13 cellular contexts compared by ENCODE assay signal in the genomic region with DNA sequence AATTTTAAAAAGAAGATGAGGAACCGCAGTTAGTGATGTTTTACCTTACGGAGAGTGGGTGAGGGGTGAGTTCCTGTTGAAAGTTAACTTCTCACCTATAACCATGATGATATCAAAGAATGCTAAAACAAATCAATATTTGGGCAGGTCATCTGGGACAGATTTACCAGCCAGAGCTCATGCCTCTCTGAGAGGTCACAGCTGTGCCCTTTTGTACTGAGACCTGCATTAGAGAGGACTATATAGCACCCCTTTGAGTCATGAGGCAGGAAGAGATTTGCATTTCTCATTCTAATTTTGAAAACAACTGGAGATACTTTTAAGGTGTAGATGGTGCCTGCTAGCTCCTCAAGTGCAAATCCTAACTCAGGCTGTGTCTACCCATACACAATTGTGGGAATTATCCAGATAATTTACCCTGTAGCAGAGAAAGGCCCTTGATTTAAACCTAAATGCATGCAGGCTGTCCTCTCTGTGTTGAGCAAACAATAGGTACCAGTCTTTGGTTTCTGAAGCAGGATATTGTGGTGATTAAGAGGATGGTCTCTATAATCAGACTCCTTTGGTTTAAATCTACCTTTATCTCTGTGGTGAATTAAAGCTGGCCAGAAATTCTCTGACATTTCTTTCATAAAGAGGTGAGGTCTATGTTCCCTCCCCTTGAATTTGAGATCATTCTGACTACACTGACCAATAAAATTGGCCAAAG. TPM values are rescaled to one million over a fixed set of nuclear protein-coding genes. Genes with fewer than 3 reads are reported as not detected.
DNase-seq lines count a peak whose midpoint lies in the region; ATAC-seq, FAIRE-seq and TF ChIP-seq lines count a peak whose summit lies in the region.
"Had no signal": no experiment of that assay in that cellular context is flagged by ENCODE, and none has a peak within 500 bp of the region (broad histone marks: within the 10 kb centered on the region; RNA-seq: fewer than 3 reads in every experiment).

No MANE protein-coding gene starts in this region.

- H3K27me3 ChIP-seq in GM12878 (replicated peaks in 1 of 2; ENCODE audit: control insufficient read depth in 2 of 2, insufficient read depth in 2 of 2, low read length in 1 of 2) = no peaks in the 10 kb centered on the region
- H3K27me3 ChIP-seq: SJCRH30 had no signal

- H3K36me3 Mint-ChIP-seq in activated CD4-positive, alpha-beta T cell treated with anti-CD3 and anti-CD28 coated beads for 36 hours (ENCODE audit: low read depth) = no peaks in the 10 kb centered on the region
- H3K36me3 Mint-ChIP-seq in activated naive CD4-positive, alpha-beta T cell treated with anti-CD3 and anti-CD28 coated beads for 36 hours (ENCODE audit: low read depth) = no peaks in the 10 kb centered on the region

- no peak overlapping the region for H3K9ac ChIP-seq in GM12878 (ENCODE audit: control insufficient read depth, insufficient read depth, low read length)
- H3K9ac ChIP-seq: parathyroid adenoma had no signal

- no peak for TF ChIP-seq EP300 in GM12878 (IDR thresholded peaks at IDR 0.05; ENCODE audit: borderline replicate concordance in 1 of 2, control insufficient read depth in 1 of 2, low read depth in 2 of 2, low read length in 2 of 2)

- intact Hi-C loops in GM12878 (cut with micrococcal nuclease; ENCODE audit: unreplicated experiment) = no loop called here
- intact Hi-C loops in activated CD4-positive, alpha-beta T cell treated with anti-CD3 and anti-CD28 coated beads for 36 hours (cut with DNase I, micrococcal nuclease) = no loop called here
- intact Hi-C loops in activated naive CD4-positive, alpha-beta T cell treated with anti-CD3 and anti-CD28 coated beads for 36 hours (cut with micrococcal nuclease) = no loop called here

- H3K9me3 ChIP-seq in GM12878 (replicated peaks; ENCODE audit: control insufficient read depth, insufficient read depth, low read length) = no peaks in the 10 kb centered on the region
- H3K9me3 ChIP-seq: SJCRH30 had no signal

- POLR2A ChIA-PET in GM12878 (lab: Charles Lee) = interaction anchor here (1.0 kb wide), 1 partner anchor 17 kb away, joined by 6 read pairs; no protein-coding TSS in a partner anchor
- POLR2A ChIA-PET in activated CD4-positive, alpha-beta T cell treated with anti-CD3 and anti-CD28 coated beads for 36 hours (lab: Charles Lee) = no interaction called here

- no peak overlapping the region for H3K27ac Mint-ChIP-seq in activated CD4-positive, alpha-beta T cell treated with anti-CD3 and anti-CD28 coated beads for 36 hours
- no peak overlapping the region for H3K27ac Mint-ChIP-seq in activated naive CD4-positive, alpha-beta T cell treated with anti-CD3 and anti-CD28 coated beads for 36 hours

- 88% methylated on average over 2 of the region's 2 CpGs for WGBS in GM12878 (ENCODE audit: insufficient coverage, insufficient replicate concordance, low lambda C conversion rate, missing lambda C conversion rate)

- no peak overlapping the region for H3K4me3 Mint-ChIP-seq in activated CD4-positive, alpha-beta T cell treated with anti-CD3 and anti-CD28 coated beads for 36 hours
- no peak overlapping the region for H3K4me3 Mint-ChIP-seq in activated naive CD4-positive, alpha-beta T cell treated with anti-CD3 and anti-CD28 coated beads for 36 hours

- no peaks in the 10 kb centered on the region for H3K9me3 Mint-ChIP-seq in activated CD4-positive, alpha-beta T cell treated with anti-CD3 and anti-CD28 coated beads for 36 hours (ENCODE audit: low read depth)
- H3K9me3 Mint-ChIP-seq in activated naive CD4-positive, alpha-beta T cell treated with anti-CD3 and anti-CD28 coated beads for 36 hours = no peaks in the 10 kb centered on the region

- H3K27ac ChIP-seq in GM12878 (ENCODE audit: control insufficient read depth, insufficient read depth) = no peak overlapping the region
- H3K27ac ChIP-seq: parathyroid adenoma, SJCRH30 had no signal

- peak overlapping the region; percentile 49; the same call in 1 of the 2 replicates for H3K4me2 ChIP-seq in GM12878 (ENCODE audit: control insufficient read depth, insufficient read depth)

- no TSS peak for BruUV-seq in GM12878 (replicated peaks; lab: Mats Ljungman, UMichigan)

- no peaks in the 10 kb centered on the region for H4K20me1 ChIP-seq in GM12878 (ENCODE audit: control insufficient read depth, insufficient read depth)

- TF ChIP-seq RAD21 in GM12878 (IDR thresholded peaks at IDR 0.05; ENCODE audit: insufficient read depth, low read depth, low read length) = no peak

- ATAC-seq in GM21381 (IDR thresholded peaks at IDR 0.05; ENCODE audit: unreplicated experiment) (peak; percentile 88), HG03064 (IDR thresholded peaks at IDR 0.05; ENCODE audit: low read depth, unreplicated experiment) (peak; percentile 95), GM12878 (peak; percentile 89)
- ATAC-seq in activated CD4-positive, alpha-beta T cell treated with anti-CD3 and anti-CD28 coated beads for 36 hours = no peak

- H2AFZ ChIP-seq in GM12878 (ENCODE audit: control insufficient read depth, low read depth, low read length) = peak overlapping the region; percentile 3
- H2AFZ ChIP-seq: parathyroid adenoma had no signal

- no peak overlapping the region; the same call in 1 of the 2 replicates for H3K4me3 ChIP-seq in GM12878
- H3K4me3 ChIP-seq: SJCRH30 had no signal

- H3K36me3 ChIP-seq in GM12878 (ENCODE audit: control insufficient read depth in 2 of 2, insufficient read depth in 2 of 2, low read length in 1 of 2) = no peaks in the 10 kb centered on the region
- H3K36me3 ChIP-seq: SJCRH30 had no signal

- peaks cover 6% of the 10 kb centered on the region; the same call in 1 of the 2 replicates for H3K4me1 ChIP-seq in GM12878 (ENCODE audit: control insufficient read depth, insufficient read depth, low read length)
- H3K4me1 ChIP-seq: parathyroid adenoma had no signal

- FAIRE-seq in GM12878 (lab: Jason Lieb, UNC) = no peak
- FAIRE-seq: GM12891 had no signal

- CTCF ChIA-PET in GM12878 (lab: Yijun Ruan, JAX) = interaction anchor here (0.6 to 5.8 kb wide), 3 partner anchors 11 to 411 kb away, joined by 3 to 31 read pairs (median 3); no protein-coding TSS in a partner anchor
- CTCF ChIA-PET in activated CD4-positive, alpha-beta T cell treated with anti-CD3 and anti-CD28 coated beads for 36 hours (lab: Charles Lee) = interaction anchor here (0.7 to 1.6 kb wide), 2 partner anchors 10 to 14 kb away, joined by 3 to 4 read pairs; no protein-coding TSS in a partner anchor
- CTCF ChIA-PET in activated naive CD4-positive, alpha-beta T cell treated with anti-CD3 and anti-CD28 coated beads for 36 hours (lab: Charles Lee) = no interaction called here

- SMC1A ChIA-PET in GM12878 (lab: Charles Lee; ENCODE audit: uncharacterized antibody, unreplicated experiment) = interaction anchor here (0.8 to 4.4 kb wide), 3 partner anchors 11 to 74 kb away, joined by 3 to 19 read pairs (median 3); no protein-coding TSS in a partner anchor

- no peaks in the 10 kb centered on the region for H3K4me1 Mint-ChIP-seq in activated CD4-positive, alpha-beta T cell treated with anti-CD3 and anti-CD28 coated beads for 36 hours
- no peaks in the 10 kb centered on the region for H3K4me1 Mint-ChIP-seq in activated naive CD4-positive, alpha-beta T cell treated with anti-CD3 and anti-CD28 coated beads for 36 hours (ENCODE audit: low read depth)

- DNase-seq in GM13977 (ENCODE audit: low spot score) (peak; percentile 48), GM12878 (ENCODE audit: low read depth, low spot score) (peak; percentile 51), H4 (ENCODE audit: low spot score) (no peak), cerebellum (ENCODE audit: low spot score) (no peak)
- no peak for DNase-seq in activated CD4-positive, alpha-beta T cell treated with anti-CD3 and anti-CD28 coated beads for 36 hours
- DNase-seq in activated naive CD4-positive, alpha-beta T cell treated with anti-CD3 and anti-CD28 coated beads for 36 hours = no peak
- DNase-seq: activated CD8-positive, alpha-beta memory T cell treated with anti-CD3 and anti-CD28 coated beads for 24 hours; caudate nucleus; SJCRH30 had no signal

- in situ Hi-C loops in GM13977 (cut with MboI; ENCODE audit: low pct_unique_long_range_greater_than_20kb, low sequenced_read_pairs, unreplicated experiment) = no loop called here
- in situ Hi-C loops in GM12878 (cut with MboI) = no loop called here

- TF ChIP-seq CTCF in GM13977 (IDR thresholded peaks at IDR 0.05; ENCODE audit: extremely low read depth, insufficient read depth, missing control alignments) (no peak), GM12878 (IDR thresholded peaks at IDR 0.05 in 2 of 3, conservative IDR thresholded peaks at IDR 0.05 in 1 of 3; ENCODE audit: control insufficient read depth in 2 of 3, extremely low read depth in 1 of 3, insufficient read depth in 1 of 3, low read depth in 3 of 3, low read length in 3 of 3) (no peak)

- no peaks in the 10 kb centered on the region for H3K27me3 Mint-ChIP-seq in activated CD4-positive, alpha-beta T cell treated with anti-CD3 and anti-CD28 coated beads for 36 hours
- H3K27me3 Mint-ChIP-seq in activated naive CD4-positive, alpha-beta T cell treated with anti-CD3 and anti-CD28 coated beads for 36 hours (ENCODE audit: low read depth) = peaks cover 5% of the 10 kb centered on the region

- no peak for TF ChIP-seq POLR2A in GM12878 (IDR thresholded peaks at IDR 0.05; ENCODE audit: low read depth, low read length)

- RAD21 ChIA-PET in GM12878 (lab: Charles Lee; ENCODE audit: unreplicated experiment) = interaction anchor here (0.5 to 1.1 kb wide), 3 partner anchors 26 to 459 kb away, joined by 3 to 5 read pairs (median 3); no protein-coding TSS in a partner anchor

- H3K79me2 ChIP-seq in GM12878 (ENCODE audit: control insufficient read depth, insufficient read depth, low read length) = no peaks in the 10 kb centered on the region
- H3K79me2 ChIP-seq: parathyroid adenoma had no signal

RNA-seq across cellular contexts. Expression of a gene that starts 5.8 kb away (rescaled TPM):
- total RNA-seq in GM12878 (2013; cell fraction: nucleolus; rRNA removed) = not detected in 2 replicates
- total RNA-seq in GM12878 (2014; rRNA removed) = not detected in 2 replicates
- total RNA-seq in GM12878 (2014; rRNA removed; fragmentation: Illumina TruSeq; extraction: Trizol) = not detected in 2 replicates
- total RNA-seq in GM12878 (2021) = 1.3 and 1.7 TPM in 2 replicates
- not detected for polyA plus RNA-seq in GM12878 (2011; ENCODE audit: low read depth)
- not detected in 2 replicates for polyA plus RNA-seq in GM12878 (2011; rRNA removed)
- not detected in 2 replicates for polyA plus RNA-seq in GM12878 (2011; cell fraction: cytosol; rRNA removed)
- not detected in 2 replicates for polyA plus RNA-seq in GM12878 (2011; cell fraction: nucleus; rRNA removed)
- not detected in 2 replicates for polyA plus RNA-seq in GM12878 (2012)
- polyA plus RNA-seq in GM12878 (2014; fragmentation: Illumina TruSeq; extraction: Trizol) = not detected in 2 replicates
- polyA plus RNA-seq in GM12878 (2014; fragmentation: Nextera tagmentation; extraction: Ambion mirVana) = under 1 TPM in 1 of 2 experiments, not detected in 1; 0.06 TPM
- not detected in 2 replicates for polyA plus RNA-seq in GM12878 (2014; rRNA removed)
- polyA plus RNA-seq in GM12878 (2016; fragmentation: Nextera tagmentation; extraction: Ambion mirVana) = not detected
- not detected in 2 replicates for polyA minus RNA-seq in GM12878 (2011; rRNA and poly(A)+ RNA removed)
- not detected in 2 replicates for polyA minus RNA-seq in GM12878 (2011; cell fraction: cytosol; rRNA and poly(A)+ RNA removed)
- polyA minus RNA-seq in GM12878 (2011; cell fraction: nucleus; rRNA and poly(A)+ RNA removed) = not detected in 2 replicates
- not detected in 2 replicates for total RNA-seq in H4 (2014; rRNA removed; shearing (Covaris generic))
- not detected for total RNA-seq in activated CD4-positive, alpha-beta T cell treated with anti-CD3 and anti-CD28 coated beads for 36 hours
- total RNA-seq in activated naive CD4-positive, alpha-beta T cell treated with anti-CD3 and anti-CD28 coated beads for 36 hours = not detected
- not detected for total RNA-seq in cerebellum
- total RNA-seq: SJCRH30 had no signal

Comparison
In these comparisons a context has a peak if more than half of its experiments do, and no peak if none do; other contexts are left out.
1. DNase-seq: peak in GM13977 (single experiment) and GM12878 (single experiment); none in H4 (single experiment), activated CD4-positive, alpha-beta T cell treated with anti-CD3 and anti-CD28 coated beads for 36 hours (single experiment), activated naive CD4-positive, alpha-beta T cell treated with anti-CD3 and anti-CD28 coated beads for 36 hours (single experiment) and cerebellum (single experiment).